ENCODE assay signal across 7 cellular contexts in the genomic region with DNA sequence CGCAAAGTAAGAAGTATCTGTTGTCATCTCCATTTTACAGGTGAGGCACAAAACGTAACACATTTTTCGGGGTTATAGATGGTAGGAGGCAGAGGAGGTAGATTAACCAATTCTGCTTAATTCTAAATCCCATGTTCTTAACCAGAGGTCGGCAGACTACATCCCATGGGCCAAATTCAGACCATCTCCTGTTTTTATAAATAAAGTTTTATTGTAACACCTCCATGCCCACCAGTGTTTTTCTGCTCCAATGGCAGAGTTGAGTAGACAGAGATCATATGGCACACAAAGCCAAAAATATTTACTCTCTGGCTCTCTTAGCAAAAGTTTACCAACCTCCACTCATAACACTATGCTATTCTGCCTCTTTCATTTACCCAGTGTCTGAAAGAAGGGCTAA. TPM values are rescaled to one million over a fixed set of nuclear protein-coding genes. Genes with fewer than 3 reads are reported as not detected.
"Had no signal": no experiment of that assay in that cellular context is flagged by ENCODE, and none has a peak within 500 bp of the region (broad histone marks: within the 10 kb centered on the region; RNA-seq: fewer than 3 reads in every experiment).

No MANE protein-coding gene starts in this region.

- H3K27ac ChIP-seq: HL-60, KMS-11 had no signal

- FAIRE-seq: HTR-8/SVneo had no signal

- DNase-seq: IMR-90, Karpas-422, KG1 had no signal

- H3K9ac ChIP-seq: KMS-11 had no signal

- H3K4me2 ChIP-seq: KMS-11 had no signal

RNA-seq across cellular contexts. Expression of gene FHAD1, which starts 30.9 kb away (rescaled TPM):
- total RNA-seq: IMR-90 had no signal
- polyA plus RNA-seq: IgD-negative memory B cell, IMR-90 had no signal
